In the genomic region with DNA sequence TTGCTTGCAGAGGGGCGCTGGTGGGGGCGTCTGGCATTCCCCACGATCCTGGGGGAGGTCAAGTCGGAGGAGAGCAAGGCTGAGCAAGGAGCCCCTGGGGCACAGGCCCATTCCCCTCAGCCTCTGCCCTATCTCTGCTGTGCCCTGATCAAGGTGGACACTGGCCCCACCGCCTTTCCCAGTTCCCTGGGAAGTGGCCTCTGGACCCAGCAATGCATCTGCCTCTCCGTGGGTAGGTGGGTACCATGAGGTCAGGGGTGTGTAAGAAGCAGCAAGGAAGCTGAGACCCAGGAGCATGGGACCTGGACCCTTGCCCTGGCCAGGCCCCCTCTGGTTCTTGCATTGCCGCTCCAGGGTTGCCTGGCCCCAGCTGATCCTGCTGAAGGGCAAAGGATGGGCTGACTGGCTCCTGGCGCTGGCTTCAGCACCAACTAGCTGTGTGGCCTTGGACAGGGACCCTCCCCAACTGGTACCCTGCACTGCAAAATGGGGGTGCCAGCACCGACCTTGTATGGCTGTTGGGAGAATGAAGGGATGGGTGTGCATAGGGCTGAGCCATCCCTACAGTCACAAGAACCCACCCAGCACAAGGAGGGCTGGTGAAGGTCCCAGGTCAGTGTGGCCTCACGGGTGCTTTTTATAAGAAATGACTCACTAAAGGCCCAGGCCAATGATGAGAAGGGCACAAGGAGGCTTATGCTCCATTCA, we compare ENCODE assay signal across 17 cellular contexts. TPM values are rescaled to one million over a fixed set of nuclear protein-coding genes. Genes with fewer than 3 reads are reported as not detected.
DNase-seq lines count a peak whose midpoint lies in the region; TF ChIP-seq lines count a peak whose summit lies in the region.
"Had no signal": no experiment of that assay in that cellular context is flagged by ENCODE, and none has a peak within 500 bp of the region (broad histone marks: within the 10 kb centered on the region; RNA-seq: fewer than 3 reads in every experiment).

No MANE protein-coding gene starts in this region.

- H3K4me3 ChIP-seq in coronary artery, result no peak overlapping the region
- no peak overlapping the region for H3K4me3 ChIP-seq in neural progenitor cell

- no peak overlapping the region for H3K9ac ChIP-seq in neural progenitor cell

- peaks cover 2% of the 10 kb centered on the region for H3K36me3 Mint-ChIP-seq in activated CD4-positive, alpha-beta T cell treated with anti-CD3 and anti-CD28 coated beads, Interleukin-2, amount 10 ng/mL, durations not matched to agents 24 days and 14 days (ENCODE audit: low read depth)
- H3K36me3 Mint-ChIP-seq in neural progenitor cell, result peaks cover under 1% of the 10 kb centered on the region

- H3K9me3 Mint-ChIP-seq in activated CD4-positive, alpha-beta T cell treated with anti-CD3 and anti-CD28 coated beads, Interleukin-2, amount 10 ng/mL, durations not matched to agents 24 days and 14 days, result no peaks in the 10 kb centered on the region
- no peaks in the 10 kb centered on the region for H3K9me3 Mint-ChIP-seq in neural progenitor cell

- intact Hi-C loops in activated CD4-positive, alpha-beta T cell treated with anti-CD3 and anti-CD28 coated beads, Interleukin-2, amount 10 ng/mL, durations not matched to agents 24 days and 14 days (cut with micrococcal nuclease), result no loop called here

- no peak overlapping the region for H2AFZ ChIP-seq in neural progenitor cell (replicated peaks)

- H4K20me1 ChIP-seq in neural progenitor cell (ENCODE audit: low read depth), result peaks cover 73% of the 10 kb centered on the region

- no peak overlapping the region for H3K4me2 ChIP-seq in neural progenitor cell

- H3K4me1 ChIP-seq in neural progenitor cell, result peaks cover 6% of the 10 kb centered on the region

- in situ Hi-C loops in GM13977 (cut with MboI; ENCODE audit: low pct_unique_long_range_greater_than_20kb, low sequenced_read_pairs, unreplicated experiment), result no loop called here

- peak; percentile 55 for DNase-seq in activated CD4-positive, alpha-beta T cell treated with anti-CD3 and anti-CD28 coated beads, Interleukin-2, amount 10 ng/mL, durations not matched to agents 24 days and 14 days
- DNase-seq in activated CD4-positive, alpha-beta T cell treated with anti-CD3 and anti-CD28 coated beads, Interleukin-2, amount 50 U/mL, for 1 hour, result no peak
- DNase-seq in GM13977 (ENCODE audit: low spot score), result peak; percentile 15
- DNase-seq in coronary artery (ENCODE audit: low spot score), result peak; percentile 62
- no peak for DNase-seq in neural progenitor cell (ENCODE audit: low spot score)
- DNase-seq in pons (ENCODE audit: low spot score), result no peak
- DNase-seq in COLO668 (lab: John Stamatoyannopoulos, UW; ENCODE audit: unreplicated experiment), result no peak
- no peak for DNase-seq in NCI-H82 (lab: John Stamatoyannopoulos, UW)
- DNase-seq: body of pancreas; DMS79 treated with DMSO at 0.1 percent for 48 hours; NCI-H1436; NCI-H510A; stimulated activated CD4-positive, alpha-beta T cell treated with anti-CD3 and anti-CD28 coated beads, Interleukin-15, amount 100 ng/mL, for 24 hours; T-helper 9 cell; upper lobe of left lung had no signal

- H3K27me3 Mint-ChIP-seq in activated CD4-positive, alpha-beta T cell treated with anti-CD3 and anti-CD28 coated beads, Interleukin-2, amount 10 ng/mL, durations not matched to agents 24 days and 14 days, result no peaks in the 10 kb centered on the region
- H3K27me3 Mint-ChIP-seq in neural progenitor cell (ENCODE audit: insufficient read depth, low read depth), result peaks cover 10% of the 10 kb centered on the region

- H3K27me3 ChIP-seq in neural progenitor cell, result no peaks in the 10 kb centered on the region
- H3K27me3 ChIP-seq: body of pancreas, ovary, upper lobe of left lung had no signal

- H3K36me3 ChIP-seq in neural progenitor cell, result no peaks in the 10 kb centered on the region
- H3K36me3 ChIP-seq: ovary had no signal

- peak overlapping the region; percentile 80 for H3K4me3 Mint-ChIP-seq in activated CD4-positive, alpha-beta T cell treated with anti-CD3 and anti-CD28 coated beads, Interleukin-2, amount 10 ng/mL, durations not matched to agents 24 days and 14 days
- H3K4me3 Mint-ChIP-seq in neural progenitor cell, result no peak overlapping the region

- H3K79me2 ChIP-seq in neural progenitor cell (ENCODE audit: low read depth), result no peaks in the 10 kb centered on the region

- TF ChIP-seq CTCF in GM13977 (IDR thresholded peaks at IDR 0.05; ENCODE audit: extremely low read depth, insufficient read depth, missing control alignments) (no peak), coronary artery (IDR thresholded peaks at IDR 0.05) (no peak), neural progenitor cell (IDR thresholded peaks at IDR 0.05) (no peak)

- H3K27ac ChIP-seq in coronary artery (no peak overlapping the region), neural progenitor cell (peak overlapping the region; percentile 46)

- peaks cover 9% of the 10 kb centered on the region for H3K4me1 Mint-ChIP-seq in activated CD4-positive, alpha-beta T cell treated with anti-CD3 and anti-CD28 coated beads, Interleukin-2, amount 10 ng/mL, durations not matched to agents 24 days and 14 days
- peaks cover 19% of the 10 kb centered on the region for H3K4me1 Mint-ChIP-seq in neural progenitor cell

- H3F3A ChIP-seq in neural progenitor cell (ENCODE audit: low read depth), result peaks cover 62% of the 10 kb centered on the region

- no peak overlapping the region for H3K27ac Mint-ChIP-seq in activated CD4-positive, alpha-beta T cell treated with anti-CD3 and anti-CD28 coated beads, Interleukin-2, amount 10 ng/mL, durations not matched to agents 24 days and 14 days
- no peak overlapping the region for H3K27ac Mint-ChIP-seq in neural progenitor cell

- H3K9me3 ChIP-seq in neural progenitor cell (ENCODE audit: low read depth), result no peaks in the 10 kb centered on the region
- H3K9me3 ChIP-seq: body of pancreas, ovary, upper lobe of left lung had no signal

RNA-seq across cellular contexts. Expression of a gene that starts 19.6 kb away (rescaled TPM):
- 16.4 and 17.0 TPM in 2 replicates for total RNA-seq in activated CD4-positive, alpha-beta T cell treated with anti-CD3 and anti-CD28 coated beads, Interleukin-2, amount 10 ng/mL, durations not matched to agents 24 days and 14 days
- total RNA-seq in neural progenitor cell (ENCODE audit: low replicate concordance), result 103 and 330 TPM in 2 replicates

RNA-seq across cellular contexts. Expression of a gene that starts 36.5 kb away (rescaled TPM):
- not detected in 2 replicates for total RNA-seq in activated CD4-positive, alpha-beta T cell treated with anti-CD3 and anti-CD28 coated beads, Interleukin-2, amount 10 ng/mL, durations not matched to agents 24 days and 14 days
- total RNA-seq in neural progenitor cell (ENCODE audit: low replicate concordance), result not detected in 2 replicates
- total RNA-seq: body of pancreas, lower leg skin, ovary, upper lobe of left lung had no signal

RNA-seq across cellular contexts. Expression of a gene that starts 47.7 kb away (rescaled TPM):
- 102 and 105 TPM in 2 replicates for total RNA-seq in activated CD4-positive, alpha-beta T cell treated with anti-CD3 and anti-CD28 coated beads, Interleukin-2, amount 10 ng/mL, durations not matched to agents 24 days and 14 days
- 54.8 and 58.9 TPM in 2 replicates for total RNA-seq in neural progenitor cell (ENCODE audit: low replicate concordance)

Comparison
In these comparisons a context has a peak if more than half of its experiments do, and no peak if none do; other contexts are left out.
1. DNase-seq: peak in activated CD4-positive, alpha-beta T cell treated with anti-CD3 and anti-CD28 coated beads, Interleukin-2, amount 10 ng/mL, durations not matched to agents 24 days and 14 days (single experiment), GM13977 (single experiment) and coronary artery (single experiment); none in activated CD4-positive, alpha-beta T cell treated with anti-CD3 and anti-CD28 coated beads, Interleukin-2, amount 50 U/mL, for 1 hour (single experiment), neural progenitor cell (single experiment), pons (single experiment), COLO668 (single experiment) and NCI-H82 (single experiment).